ENCODE assay signal across 1 cellular context in the genomic region with DNA sequence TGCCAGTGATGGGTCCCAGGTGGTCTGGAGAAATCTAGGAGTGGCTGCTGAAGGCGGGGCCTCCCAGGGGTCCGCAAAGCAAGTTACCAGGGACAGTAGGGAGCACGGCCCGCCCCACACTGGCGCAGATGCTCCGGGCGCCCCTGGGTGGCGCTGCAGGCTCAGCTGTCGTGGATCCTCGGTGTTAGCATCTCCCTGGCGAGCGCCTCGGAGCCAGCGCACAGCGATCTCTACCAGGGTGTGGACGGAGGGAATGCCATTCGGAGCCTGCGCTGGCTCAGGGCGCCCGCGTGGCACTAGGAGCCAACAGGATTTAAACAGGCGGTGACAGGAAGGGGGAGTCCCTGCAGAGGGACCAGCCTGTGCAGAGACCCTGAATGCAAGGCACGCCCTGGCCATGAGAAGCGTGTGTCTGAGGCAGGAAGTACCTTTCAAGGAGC.
TF ChIP-seq lines count a peak whose summit lies in the region.

No MANE protein-coding gene starts in this region.

TF ChIP-seq in H1, 55 proteins besides CTCF, POLR2A, EP300 and RAD21:
- TF ChIP-seq NANOG (IDR thresholded peaks at IDR 0.05; ENCODE audit: insufficient read depth, low read depth, low read length, poor library complexity, severe bottlenecking) = no peak
- TF ChIP-seq EGR1 (IDR thresholded peaks at IDR 0.05; ENCODE audit: borderline replicate concordance, low read depth, low read length) = no peak
- TF ChIP-seq SIX5 (IDR thresholded peaks at IDR 0.05; ENCODE audit: low read depth, low read length) = no peak
- no peak for TF ChIP-seq CTBP2 (IDR thresholded peaks at IDR 0.05; ENCODE audit: borderline replicate concordance, insufficient read depth, insufficient read length, low read length)
- TF ChIP-seq SUZ12 (IDR thresholded peaks at IDR 0.05; ENCODE audit: low read length) = no peak
- TF ChIP-seq TAF1 (IDR thresholded peaks at IDR 0.05; ENCODE audit: low read depth, low read length) = no peak
- no peak for TF ChIP-seq SP4 (IDR thresholded peaks at IDR 0.05; ENCODE audit: low read length)
- TF ChIP-seq GTF2F1 (IDR thresholded peaks at IDR 0.05; ENCODE audit: borderline replicate concordance, low read depth, low read length) = no peak
- 0 out of 2 replicates have a peak, but pooled peaks have one; percentile 18 for TF ChIP-seq JUND (IDR thresholded peaks at IDR 0.05; ENCODE audit: low read length)
- TF ChIP-seq, protein P1, sequence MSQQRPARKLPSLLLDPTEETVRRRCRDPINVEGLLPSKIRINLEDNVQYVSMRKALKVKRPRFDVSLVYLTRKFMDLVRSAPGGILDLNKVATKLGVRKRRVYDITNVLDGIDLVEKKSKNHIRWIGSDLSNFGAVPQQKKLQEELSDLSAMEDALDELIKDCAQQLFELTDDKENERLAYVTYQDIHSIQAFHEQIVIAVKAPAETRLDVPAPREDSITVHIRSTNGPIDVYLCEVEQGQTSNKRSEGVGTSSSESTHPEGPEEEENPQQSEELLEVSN (IDR thresholded peaks at IDR 0.05) = peak; percentile 55
- TF ChIP-seq GABPA (IDR thresholded peaks at IDR 0.05; ENCODE audit: borderline replicate concordance, insufficient read depth, low read length) = peak; percentile 82; the same call in 1 of the 2 replicates
- 0 out of 4 replicates have a peak, but pooled peaks of 1 of the 2 experiments have one; percentile 13 for TF ChIP-seq HDAC2 (IDR thresholded peaks at IDR 0.05; ENCODE audit: borderline replicate concordance in 1 of 2, low read depth in 2 of 2, low read length in 2 of 2)
- TF ChIP-seq SIN3A (conservative IDR thresholded peaks at IDR 0.05 in 1 of 2, IDR thresholded peaks at IDR 0.05 in 1 of 2; ENCODE audit: low read depth in 1 of 2, low read length in 2 of 2) = peak; percentile 45 to 62; a peak in 2 of 4 replicates
- no peak for TF ChIP-seq SIRT6 (IDR thresholded peaks at IDR 0.05; ENCODE audit: low read length)
- TF ChIP-seq RNF2 (IDR thresholded peaks at IDR 0.05; ENCODE audit: borderline replicate concordance, low read depth, low read length, missing control alignments, poor library complexity, severe bottlenecking) = no peak
- no peak for TF ChIP-seq CHD2 (IDR thresholded peaks at IDR 0.05; ENCODE audit: low read length)
- TF ChIP-seq YY1 (IDR thresholded peaks at IDR 0.05; ENCODE audit: low read depth, low read length) = peak; percentile 67; the same call in 1 of the 2 replicates
- 0 out of 2 replicates have a peak, but pooled peaks have one; percentile 18 for TF ChIP-seq TCF12 (IDR thresholded peaks at IDR 0.05; ENCODE audit: low read depth, low read length)
- TF ChIP-seq, protein P2, sequence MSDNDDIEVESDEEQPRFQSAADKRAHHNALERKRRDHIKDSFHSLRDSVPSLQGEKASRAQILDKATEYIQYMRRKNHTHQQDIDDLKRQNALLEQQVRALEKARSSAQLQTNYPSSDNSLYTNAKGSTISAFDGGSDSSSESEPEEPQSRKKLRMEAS (IDR thresholded peaks at IDR 0.05) = peak; percentile 64
- TF ChIP-seq CHD1 (IDR thresholded peaks at IDR 0.05; ENCODE audit: low read depth, low read length) = no peak
- TF ChIP-seq TBP (IDR thresholded peaks at IDR 0.05; ENCODE audit: low read depth, low read length) = 0 out of 2 replicates have a peak, but pooled peaks have one; percentile 22
TF ChIP-seq in H1: peak in this region for 9.
